Comparison of ENCODE assay signal across 12 cellular contexts in genomic region chr14:25090716-25091454, GRCh38. TPM values are rescaled to one million over a fixed set of nuclear protein-coding genes. Genes with fewer than 3 reads are reported as not detected.
DNase-seq lines count a peak whose midpoint lies in the region; ATAC-seq, FAIRE-seq and TF ChIP-seq lines count a peak whose summit lies in the region.
"Had no signal": no experiment of that assay in that cellular context is flagged by ENCODE, and none has a peak within 500 bp of the region (broad histone marks: within the 10 kb centered on the region; RNA-seq: fewer than 3 reads in every experiment).

No MANE protein-coding gene starts in this region.

- H3K36me3 ChIP-seq in endodermal cell (ENCODE audit: control insufficient read depth, insufficient read depth, low read length) (no peaks in the 10 kb centered on the region), WERI-Rb-1 (no peaks in the 10 kb centered on the region)
- H3K36me3 ChIP-seq: tibial artery had no signal

- FAIRE-seq in HTR-8/SVneo (lab: Jason Lieb, UNC): peak; percentile 94

- H3K9me3 Mint-ChIP-seq in endodermal cell: no peaks in the 10 kb centered on the region
- H3K9me3 Mint-ChIP-seq in activated CD4-positive, alpha-beta memory T cell treated with anti-CD3 and anti-CD28 coated beads for 36 hours: no peaks in the 10 kb centered on the region
- H3K9me3 Mint-ChIP-seq: activated naive CD4-positive, alpha-beta T cell treated with anti-CD3 and anti-CD28 coated beads, Interleukin-2, amount 10 ng/mL, durations not matched to agents 7 days and 5 days had no signal

- H3K4me1 ChIP-seq in endodermal cell (ENCODE audit: control insufficient read depth, insufficient read depth, low read length): no peaks in the 10 kb centered on the region

- H3K9me3 ChIP-seq in endodermal cell (ENCODE audit: control insufficient read depth, low read length): no peaks in the 10 kb centered on the region
- H3K9me3 ChIP-seq in WERI-Rb-1 (ENCODE audit: severe bottlenecking): no peaks in the 10 kb centered on the region
- H3K9me3 ChIP-seq: tibial artery had no signal

- no peak overlapping the region for H3K27ac Mint-ChIP-seq in endodermal cell
- no peak overlapping the region for H3K27ac Mint-ChIP-seq in activated CD4-positive, alpha-beta memory T cell treated with anti-CD3 and anti-CD28 coated beads for 36 hours
- H3K27ac Mint-ChIP-seq: activated naive CD4-positive, alpha-beta T cell treated with anti-CD3 and anti-CD28 coated beads, Interleukin-2, amount 10 ng/mL, durations not matched to agents 7 days and 5 days had no signal

- H3K36me3 Mint-ChIP-seq in endodermal cell (ENCODE audit: low read depth): no peaks in the 10 kb centered on the region
- H3K36me3 Mint-ChIP-seq in activated CD4-positive, alpha-beta memory T cell treated with anti-CD3 and anti-CD28 coated beads for 36 hours: no peaks in the 10 kb centered on the region
- H3K36me3 Mint-ChIP-seq: activated naive CD4-positive, alpha-beta T cell treated with anti-CD3 and anti-CD28 coated beads, Interleukin-2, amount 10 ng/mL, durations not matched to agents 7 days and 5 days had no signal

- POLR2A ChIA-PET in activated CD4-positive, alpha-beta memory T cell treated with anti-CD3 and anti-CD28 coated beads for 36 hours (lab: Charles Lee): no interaction called here

- no peak for ATAC-seq in HG03135 (IDR thresholded peaks at IDR 0.05; ENCODE audit: unreplicated experiment)

- TF ChIP-seq CTCF in endodermal cell (conservative IDR thresholded peaks at IDR 0.05) (no peak), WERI-Rb-1 (IDR thresholded peaks at IDR 0.05; ENCODE audit: low read depth, low read length) (no peak)

- H3K27me3 Mint-ChIP-seq in endodermal cell (ENCODE audit: insufficient read depth): no peaks in the 10 kb centered on the region
- H3K27me3 Mint-ChIP-seq in activated CD4-positive, alpha-beta memory T cell treated with anti-CD3 and anti-CD28 coated beads for 36 hours: peaks cover 13% of the 10 kb centered on the region

- no peaks in the 10 kb centered on the region for H3K27me3 ChIP-seq in endodermal cell (ENCODE audit: control insufficient read depth, insufficient read depth, low read length, poor library complexity, severe bottlenecking)
- H3K27me3 ChIP-seq in WERI-Rb-1 (ENCODE audit: insufficient read depth, low read depth, severe bottlenecking): peaks cover 29% of the 10 kb centered on the region
- H3K27me3 ChIP-seq: tibial artery had no signal

- peaks cover 18% of the 10 kb centered on the region for H3K4me1 Mint-ChIP-seq in endodermal cell
- no peaks in the 10 kb centered on the region for H3K4me1 Mint-ChIP-seq in activated CD4-positive, alpha-beta memory T cell treated with anti-CD3 and anti-CD28 coated beads for 36 hours (ENCODE audit: low read depth)
- H3K4me1 Mint-ChIP-seq: activated naive CD4-positive, alpha-beta T cell treated with anti-CD3 and anti-CD28 coated beads, Interleukin-2, amount 10 ng/mL, durations not matched to agents 7 days and 5 days had no signal

- no peak overlapping the region for H3K27ac ChIP-seq in endodermal cell (ENCODE audit: low read depth, low read length)
- H3K27ac ChIP-seq in WERI-Rb-1: no peak overlapping the region

- CTCF ChIA-PET in activated CD4-positive, alpha-beta memory T cell treated with anti-CD3 and anti-CD28 coated beads for 36 hours (lab: Charles Lee): no interaction called here

- no peak overlapping the region for H3K4me3 Mint-ChIP-seq in endodermal cell
- H3K4me3 Mint-ChIP-seq in activated CD4-positive, alpha-beta memory T cell treated with anti-CD3 and anti-CD28 coated beads for 36 hours: no peak overlapping the region
- H3K4me3 Mint-ChIP-seq: activated naive CD4-positive, alpha-beta T cell treated with anti-CD3 and anti-CD28 coated beads, Interleukin-2, amount 10 ng/mL, durations not matched to agents 7 days and 5 days had no signal

- H3K9ac ChIP-seq in endodermal cell (ENCODE audit: extremely low read depth, low read length, poor library complexity, severe bottlenecking): no peak overlapping the region

- H3K4me3 ChIP-seq in endodermal cell (ENCODE audit: low read length) (no peak overlapping the region), WERI-Rb-1 (ENCODE audit: low read depth, low read length) (no peak overlapping the region)
- H3K4me3 ChIP-seq: tibial artery had no signal

- 91 to 93% methylated on average over 2 to 3 of the region's 3 CpGs for WGBS in endodermal cell (ENCODE audit: insufficient coverage in 1 of 2, insufficient read length in 1 of 2), 2 experiments

- DNase-seq in AG08395 (ENCODE audit: low spot score) (peak; percentile 72), HTR-8/SVneo (ENCODE audit: insufficient read length, low spot score) (peak; percentile 66), endodermal cell (peak; percentile 57), mucosa of gallbladder (ENCODE audit: low spot score) (peak; percentile 30), WERI-Rb-1 (no peak), NCI-H146 treated with DMSO at 0.1 percent for 48 hours (lab: John Stamatoyannopoulos, UW; ENCODE audit: unreplicated experiment) (no peak)
- DNase-seq in activated CD4-positive, alpha-beta memory T cell treated with anti-CD3 and anti-CD28 coated beads for 36 hours: no peak
- DNase-seq: activated naive CD4-positive, alpha-beta T cell treated with anti-CD3 and anti-CD28 coated beads, Interleukin-2, amount 10 ng/mL, durations not matched to agents 7 days and 5 days; NCI-H1092 treated with DMSO at 0.1 percent for 48 hours; stimulated activated CD4-positive, alpha-beta T cell treated with anti-CD3 and anti-CD28 coated beads, Interleukin-4, amount 100 ng/mL, for 4 hours; tibial artery had no signal

- intact Hi-C loops in activated CD4-positive, alpha-beta memory T cell treated with anti-CD3 and anti-CD28 coated beads for 36 hours (cut with micrococcal nuclease): no loop called here

RNA-seq across cellular contexts. Expression of gene STXBP6, which starts 40.9 kb away (rescaled TPM):
- total RNA-seq in endodermal cell: 1 to 10 TPM in 1 of 2 donors, under 1 TPM in 1; 0.64 to 1.5 TPM
- polyA plus RNA-seq in endodermal cell (2013, experiment 1 of 2): 5.1 TPM
- polyA plus RNA-seq in endodermal cell (2013, experiment 2 of 2): 6.2 TPM
- total RNA-seq in mucosa of gallbladder: 31.1 TPM
- not detected for total RNA-seq in activated CD4-positive, alpha-beta memory T cell treated with anti-CD3 and anti-CD28 coated beads for 36 hours

Comparison
In these comparisons a context has a peak if more than half of its experiments do, and no peak if none do; other contexts are left out.
1. DNase-seq: peak in AG08395 (single experiment), HTR-8/SVneo (single experiment), endodermal cell (single experiment) and mucosa of gallbladder (single experiment); none in WERI-Rb-1 (single experiment), activated CD4-positive, alpha-beta memory T cell treated with anti-CD3 and anti-CD28 coated beads for 36 hours (single experiment) and NCI-H146 treated with DMSO at 0.1 percent for 48 hours (single experiment).
2. RNA of gene STXBP6, which starts 40.9 kb away (total RNA-seq): 31.1 TPM in mucosa of gallbladder (single experiment); 0.64 to 1.5 TPM in endodermal cell and not detected in activated CD4-positive, alpha-beta memory T cell treated with anti-CD3 and anti-CD28 coated beads for 36 hours; every median in the first group is over 10 times any median in the second.